In genomic region chr17:55458977-55459376, GRCh38 we compare ENCODE assay signal across 9 cellular contexts. TPM values are rescaled to one million over a fixed set of nuclear protein-coding genes. Genes with fewer than 3 reads are reported as not detected.
A peak's percentile ranks its signal among the peaks of the same experiment; 100 is the strongest.
DNase-seq lines count a peak whose midpoint lies in the region; ATAC-seq and FAIRE-seq lines count a peak whose summit lies in the region.
"Had no signal": no experiment of that assay in that cellular context is flagged by ENCODE, and none has a peak within 500 bp of the region (broad histone marks: within the 10 kb centered on the region; RNA-seq: fewer than 3 reads in every experiment).

No MANE protein-coding gene starts in this region.

- no peaks in the 10 kb centered on the region for H3K9me3 ChIP-seq in small intestine (ENCODE audit: control insufficient read depth, low read depth)

- H3K36me3 ChIP-seq in small intestine (ENCODE audit: control insufficient read depth in 2 of 2, insufficient read depth in 2 of 2, low read length in 2 of 2), result no peaks in the 10 kb centered on the region

- DNase-seq in activated T-helper 9 cell treated with anti-CD3 and anti-CD28 coated beads, Interleukin-2, amount 50 U/mL, for 16 hours (ENCODE audit: low read depth), result peak; percentile 33
- DNase-seq in stimulated activated CD4-positive, alpha-beta T cell treated with anti-CD3 and anti-CD28 coated beads, Interleukin-1b, Interleukin-23, amount 100 ng/mL, for 4 hours (ENCODE audit: low read depth in 2 of 2), result peak; percentile 2 to 47
- no peak for DNase-seq in small intestine
- DNase-seq in NCI-H2196 treated with DMSO at 0.1 percent for 48 hours (lab: John Stamatoyannopoulos, UW; ENCODE audit: unreplicated experiment), result no peak
- DNase-seq in hepatic stellate cell (ENCODE audit: low spot score), result no peak
- DNase-seq in cerebellar nuclear complex (lab: John Stamatoyannopoulos, UW), result no peak
- DNase-seq: kidney had no signal

- no peak overlapping the region for H3K4me3 ChIP-seq in small intestine (ENCODE audit: low read depth in 1 of 2, low read length in 2 of 2)

- FAIRE-seq in small intestine (lab: Jason Lieb, UNC), result no peak
- FAIRE-seq: kidney had no signal

- H3K27ac ChIP-seq in small intestine (ENCODE audit: low read depth in 1 of 2, low read length in 1 of 2), result no peak overlapping the region

- WGBS in small intestine, 3 donors, result 65 to 81% (median 72%) methylated on average over 7 of the region's 7 CpGs

- H3K4me1 ChIP-seq in small intestine (ENCODE audit: control insufficient read depth in 2 of 2, insufficient read depth in 1 of 2, low read depth in 1 of 2, low read length in 1 of 2), result no peaks in the 10 kb centered on the region

- no peaks in the 10 kb centered on the region for H3K27me3 ChIP-seq in small intestine (ENCODE audit: control insufficient read depth in 2 of 2, insufficient read depth in 2 of 2, low read length in 2 of 2)

- ATAC-seq in GM18498 (IDR thresholded peaks at IDR 0.05; ENCODE audit: unreplicated experiment) (peak; percentile 42), HG03520 (IDR thresholded peaks at IDR 0.05; ENCODE audit: unreplicated experiment) (peak; percentile 60)

RNA-seq across cellular contexts. Expression of gene MMD, which starts 37.3 kb away (rescaled TPM):
- 10 to 100 TPM in 1 of 3 donors, 1 to 10 TPM in 2; 4.0 to 11.1 (median 9.5) TPM for polyA plus RNA-seq in small intestine

RNA-seq across cellular contexts. Expression of gene SMIM36, which starts 52.3 kb away (rescaled TPM):
- not detected for polyA plus RNA-seq in small intestine

Comparison
In these comparisons a context has a peak if more than half of its experiments do, and no peak if none do; other contexts are left out.
1. DNase-seq: peak in activated T-helper 9 cell treated with anti-CD3 and anti-CD28 coated beads, Interleukin-2, amount 50 U/mL, for 16 hours (single experiment) and stimulated activated CD4-positive, alpha-beta T cell treated with anti-CD3 and anti-CD28 coated beads, Interleukin-1b, Interleukin-23, amount 100 ng/mL, for 4 hours (2 of 2); none in small intestine (single experiment), NCI-H2196 treated with DMSO at 0.1 percent for 48 hours (single experiment), hepatic stellate cell (single experiment) and cerebellar nuclear complex (0 of 2).